ENCODE assay signal across 8 cellular contexts in the genomic region with DNA sequence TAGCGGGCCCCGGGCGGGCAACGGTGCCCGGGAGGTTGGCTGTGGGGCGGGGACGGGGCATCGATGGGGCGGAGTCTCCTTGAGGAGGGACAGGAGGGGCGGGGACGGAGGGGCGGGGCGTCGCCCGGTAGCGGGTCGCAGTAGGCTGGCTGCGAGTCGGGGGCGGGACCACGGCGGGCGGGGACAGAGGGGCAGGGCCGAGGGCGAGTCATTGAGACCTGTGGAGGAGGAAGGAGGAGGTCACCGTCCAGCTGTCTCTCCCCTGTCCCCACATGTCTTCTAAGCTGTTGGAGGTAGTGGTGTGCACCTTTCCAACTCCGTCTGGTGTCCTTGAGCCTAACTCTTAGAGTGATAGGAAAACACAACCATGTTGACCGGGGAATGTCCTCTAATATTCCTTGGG. TPM values are rescaled to one million over a fixed set of nuclear protein-coding genes. Genes with fewer than 3 reads are reported as not detected.
DNase-seq lines count a peak whose midpoint lies in the region; ATAC-seq lines count a peak whose summit lies in the region.

Gene CRAT, minus strand, starts transcription at position 54 of the 403 bp plus-strand sequence. CDS start 284 bp downstream, outside the sequence.

- H3K9me3 ChIP-seq in NT2/D1 (ENCODE audit: insufficient read depth, low read length) (no peaks in the 10 kb centered on the region), endocrine pancreas (ENCODE audit: control insufficient read depth, low read length) (no peaks in the 10 kb centered on the region)

- H3K4me3 ChIP-seq in NT2/D1 (ENCODE audit: insufficient read length, low read depth) = peak within 1 kb of the TSS; percentile 80
- peak within 1 kb of the TSS; percentile 71 for H3K4me3 ChIP-seq in endocrine pancreas (ENCODE audit: control insufficient read depth, insufficient read depth, low read length)

- peak; percentile 59 for ATAC-seq in GM21381 (IDR thresholded peaks at IDR 0.05; ENCODE audit: unreplicated experiment)

- peaks cover 6% of the 10 kb centered on the region for H3K36me3 ChIP-seq in NT2/D1 (ENCODE audit: insufficient read depth, insufficient read length, low read length)
- H3K36me3 ChIP-seq in endocrine pancreas (ENCODE audit: control insufficient read depth, insufficient read depth, low read length) = no peaks in the 10 kb centered on the region

- DNase-seq in COR-L47 (lab: John Stamatoyannopoulos, UW) (peak; percentile 90), HUDEP-2 (lab: John Stamatoyannopoulos, UW; ENCODE audit: unreplicated experiment in 76 of 76) (peak in 74 of 76 experiments; percentile 57 to 98 (median 93)), NT2/D1 (ENCODE audit: low read depth, low spot score) (peak; percentile 93), mesenteric fat pad (ENCODE audit: low spot score) (peak; percentile 99)
- DNase-seq in activated CD8-positive, alpha-beta memory T cell treated with anti-CD3 and anti-CD28 coated beads, Interleukin-2, amount 50 U/mL, for 24 hours (ENCODE audit: extremely low read depth) = peak; percentile 92
- DNase-seq in stimulated activated CD8-positive, alpha-beta memory T cell treated with anti-CD3 and anti-CD28 coated beads, Interleukin-12 subunit alpha, Interleukin-12 subunit beta, amount 100 ng/mL, for 4 hours (ENCODE audit: low read depth) = peak; percentile 92

- H3K9ac ChIP-seq in NT2/D1 (ENCODE audit: insufficient read length, low read depth) (peak within 1 kb of the TSS; percentile 98), endocrine pancreas (ENCODE audit: control insufficient read depth, insufficient read depth, low read length) (peak within 1 kb of the TSS; percentile 96)

- H3K4me1 ChIP-seq in NT2/D1 (ENCODE audit: insufficient read depth, insufficient read length) = peaks cover 6% of the 10 kb centered on the region
- H3K4me1 ChIP-seq in endocrine pancreas (ENCODE audit: control insufficient read depth, insufficient read depth, low read length) = no peaks in the 10 kb centered on the region

- peaks cover 23% of the 10 kb centered on the region for H3K27me3 ChIP-seq in NT2/D1 (ENCODE audit: insufficient read depth, insufficient read length)
- no peaks in the 10 kb centered on the region for H3K27me3 ChIP-seq in endocrine pancreas (ENCODE audit: control insufficient read depth, insufficient read depth, low read length)

RNA-seq across cellular contexts. Expression of gene CRAT, which starts in this region (rescaled TPM):
- total RNA-seq in mesenteric fat pad = 65.7 TPM

Comparison
In these comparisons a context has a peak if more than half of its experiments do, and no peak if none do; other contexts are left out.
1. Peak in every context shown above with its lines: DNase-seq, ATAC-seq and H3K4me3 ChIP-seq.